In genomic region chr16:75074920-75075687, GRCh38 we compare ENCODE assay signal across 8 cellular contexts. TPM values are rescaled to one million over a fixed set of nuclear protein-coding genes. Genes with fewer than 3 reads are reported as not detected.
DNase-seq lines count a peak whose midpoint lies in the region; ATAC-seq and TF ChIP-seq lines count a peak whose summit lies in the region.

No MANE protein-coding gene starts in this region.

- no peaks in the 10 kb centered on the region for H3K9me3 ChIP-seq in SU-DHL-6 (ENCODE audit: insufficient read depth, low read length)
- H3K9me3 ChIP-seq in skeletal muscle tissue (ENCODE audit: control insufficient read depth in 3 of 3, low read length in 3 of 3) = no peaks in the 10 kb centered on the region
- H3K9me3 ChIP-seq in A673 (ENCODE audit: low read depth, low read length, poor library complexity, severe bottlenecking) = no peaks in the 10 kb centered on the region

- peaks cover 11% of the 10 kb centered on the region for H3F3A ChIP-seq in SU-DHL-6 (ENCODE audit: insufficient read depth)

- intact Hi-C loops in A673 (cut with micrococcal nuclease; ENCODE audit: unreplicated experiment) = no loop called here

- H3K36me3 Mint-ChIP-seq in activated naive CD4-positive, alpha-beta T cell treated with anti-CD3 and anti-CD28 coated beads, Interleukin-2, amount 50 U/mL, for 24 hours = no peaks in the 10 kb centered on the region

- H3K27me3 ChIP-seq in SU-DHL-6 (ENCODE audit: low read length) (no peaks in the 10 kb centered on the region), skeletal muscle tissue (ENCODE audit: control insufficient read depth in 3 of 3, insufficient read depth in 3 of 3, low read length in 3 of 3) (no peaks in the 10 kb centered on the region), A673 (replicated peaks; ENCODE audit: insufficient read depth, low read depth, low read length, poor library complexity) (no peaks in the 10 kb centered on the region)

- no TSS peak for BruUV-seq in A673 (replicated peaks; lab: Mats Ljungman, UMichigan)

- H3K4me1 ChIP-seq in skeletal muscle tissue (ENCODE audit: control insufficient read depth in 3 of 3, insufficient read depth in 3 of 3, low read length in 3 of 3) (peaks cover 26 to 50% (median 43%) of the 10 kb centered on the region in 3 donors), A673 (ENCODE audit: insufficient read depth, low read length, poor library complexity, severe bottlenecking) (peaks cover 3% of the 10 kb centered on the region)

- H3K36me3 ChIP-seq in SU-DHL-6 (ENCODE audit: low read length) (no peaks in the 10 kb centered on the region), skeletal muscle tissue (ENCODE audit: control insufficient read depth in 3 of 3, insufficient read depth in 3 of 3, low read length in 3 of 3) (peaks cover 0 to under 1% (median 0%) of the 10 kb centered on the region in 3 donors), A673 (ENCODE audit: insufficient read depth, low read length, poor library complexity, severe bottlenecking) (no peaks in the 10 kb centered on the region)

- POLR2A ChIA-PET in A673 (lab: Charles Lee; ENCODE audit: low non-redundant PET) = interaction anchor here (0.6 kb wide), 1 partner anchor 90 kb away, joined by 5 read pairs; the partner anchor contains the start of gene WDR59

- H3K4me3 ChIP-seq in SU-DHL-6 (ENCODE audit: insufficient read depth, low read length, poor library complexity, severe bottlenecking) (peak overlapping the region; percentile 15), skeletal muscle tissue (ENCODE audit: low read length in 3 of 3) (peak overlapping the region in 1 of 3 donors; percentile 23), A673 (ENCODE audit: low read depth, low read length, poor library complexity, severe bottlenecking) (no peak overlapping the region)

- peak overlapping the region; percentile 50 for H3K4me2 ChIP-seq in SU-DHL-6 (ENCODE audit: low read depth, low read length, poor library complexity, severe bottlenecking)

- DNase-seq in NCI-H146 (lab: John Stamatoyannopoulos, UW) = no peak
- no peak for DNase-seq in NCI-H82 treated with DMSO at 0.1 percent for 48 hours (lab: John Stamatoyannopoulos, UW; ENCODE audit: unreplicated experiment)
- no peak for DNase-seq in A673 (ENCODE audit: low spot score)

- H4K20me1 ChIP-seq in SU-DHL-6 (ENCODE audit: low read depth, low read length) = no peaks in the 10 kb centered on the region

- CTCF ChIA-PET in A673 (lab: Charles Lee) = no interaction called here

- peaks cover 57% of the 10 kb centered on the region for H3K4me1 Mint-ChIP-seq in activated naive CD4-positive, alpha-beta T cell treated with anti-CD3 and anti-CD28 coated beads, Interleukin-2, amount 50 U/mL, for 24 hours

- H3K27ac ChIP-seq in SU-DHL-6 (ENCODE audit: low read depth, low read length) (peak overlapping the region; percentile 89), skeletal muscle tissue (ENCODE audit: low read depth, low read length) (peak overlapping the region; percentile 14), A673 (ENCODE audit: low read depth, low read length, poor library complexity, severe bottlenecking) (no peak overlapping the region)

- H3K27ac Mint-ChIP-seq in activated naive CD4-positive, alpha-beta T cell treated with anti-CD3 and anti-CD28 coated beads, Interleukin-2, amount 50 U/mL, for 24 hours = peak overlapping the region; percentile 73

- H3K9me3 Mint-ChIP-seq in activated naive CD4-positive, alpha-beta T cell treated with anti-CD3 and anti-CD28 coated beads, Interleukin-2, amount 50 U/mL, for 24 hours = no peaks in the 10 kb centered on the region

- ATAC-seq in GM19023 (IDR thresholded peaks at IDR 0.05; ENCODE audit: unreplicated experiment) (peak; percentile 94), HG03097 (IDR thresholded peaks at IDR 0.05; ENCODE audit: low FRiP score, unreplicated experiment) (peak; percentile 96)

- peak overlapping the region; percentile 59 for H3K4me3 Mint-ChIP-seq in activated naive CD4-positive, alpha-beta T cell treated with anti-CD3 and anti-CD28 coated beads, Interleukin-2, amount 50 U/mL, for 24 hours

- no peaks in the 10 kb centered on the region; the same call in 1 of the 2 replicates for H3K79me2 ChIP-seq in SU-DHL-6 (ENCODE audit: insufficient read depth, low read length)

- no peaks in the 10 kb centered on the region for H3K27me3 Mint-ChIP-seq in activated naive CD4-positive, alpha-beta T cell treated with anti-CD3 and anti-CD28 coated beads, Interleukin-2, amount 50 U/mL, for 24 hours

- peak overlapping the region; percentile 33 for H3K9ac ChIP-seq in SU-DHL-6 (ENCODE audit: low read length)
- no peak overlapping the region for H3K9ac ChIP-seq in skeletal muscle tissue (ENCODE audit: low read depth in 1 of 3, low read length in 3 of 3)

- no peak for TF ChIP-seq CTCF in SU-DHL-6 (IDR thresholded peaks at IDR 0.05; ENCODE audit: insufficient read depth, low read length, poor library complexity, severe bottlenecking)
- TF ChIP-seq CTCF in A673 (conservative IDR thresholded peaks at IDR 0.05; ENCODE audit: low read depth, low read length) = no peak

- peak overlapping the region; percentile 17 for H2AFZ ChIP-seq in SU-DHL-6 (ENCODE audit: low read depth, low read length, severe bottlenecking)

- H3K9me2 ChIP-seq in SU-DHL-6 (replicated peaks; ENCODE audit: insufficient read depth, low read length) = no peaks in the 10 kb centered on the region

RNA-seq across cellular contexts. Expression of gene LDHD, which starts 41.5 kb away (rescaled TPM):
- 6.3 TPM for total RNA-seq in skeletal muscle tissue
- total RNA-seq in A673 (2021) = 0.39 TPM in 1 of 2 replicates, not detected in the other
